In the genomic region with DNA sequence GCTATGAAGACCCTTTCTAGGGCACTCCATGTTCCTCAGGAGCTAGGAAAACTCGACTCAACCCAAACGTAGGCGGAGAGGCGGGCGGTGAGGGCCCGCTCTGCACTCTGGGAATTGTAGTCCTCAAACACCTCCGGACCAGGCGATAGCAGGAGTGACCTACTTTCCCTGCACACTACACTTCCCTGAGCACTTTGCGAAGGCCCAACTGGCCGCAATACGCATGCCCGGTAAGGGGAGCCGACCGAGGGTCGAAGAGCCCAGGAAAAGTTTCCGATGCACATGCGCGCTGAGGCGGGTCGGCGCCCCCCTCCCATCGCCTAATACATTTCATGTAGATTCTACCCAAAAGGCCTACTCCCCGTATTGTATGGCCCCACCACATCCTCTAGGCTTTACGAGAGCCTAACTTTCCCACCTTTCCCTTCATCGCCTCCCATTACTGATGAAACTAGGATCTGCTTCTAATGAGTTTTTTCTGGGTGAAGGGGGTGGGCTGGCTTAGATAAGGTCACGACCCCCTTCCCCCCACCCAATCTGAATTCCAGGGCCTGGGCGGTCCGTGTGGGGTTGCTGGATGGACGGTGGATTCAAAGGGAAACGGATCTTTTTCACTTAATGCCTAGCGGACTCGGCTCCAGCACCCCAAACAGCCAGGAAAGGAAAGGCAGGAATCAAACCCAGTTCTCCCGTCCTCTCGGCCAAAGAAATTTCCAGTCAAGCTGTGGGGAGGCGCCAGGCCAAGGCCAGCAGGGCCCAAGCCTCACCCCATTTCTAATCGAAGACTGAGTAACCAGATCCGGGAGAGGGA, we compare ENCODE assay signal across 1 cellular context.
TF ChIP-seq lines count a peak whose summit lies in the region.

No MANE protein-coding gene starts in this region.

TF ChIP-seq in H1, 55 proteins besides CTCF, POLR2A, EP300 and RAD21:
- TF ChIP-seq RFX5 (IDR thresholded peaks at IDR 0.05; ENCODE audit: borderline replicate concordance, low read depth, low read length) (no peak), NRF1 (IDR thresholded peaks at IDR 0.05; ENCODE audit: low read depth, low read length) (peak; percentile 84), GABPA (IDR thresholded peaks at IDR 0.05; ENCODE audit: borderline replicate concordance, insufficient read depth, low read length) (no peak), TCF12 (IDR thresholded peaks at IDR 0.05; ENCODE audit: low read depth, low read length) (no peak), CREB1 (IDR thresholded peaks at IDR 0.05) (peak; percentile 57; the same call in 1 of the 2 replicates), HDAC2 (IDR thresholded peaks at IDR 0.05; ENCODE audit: borderline replicate concordance in 1 of 2, low read depth in 2 of 2, low read length in 2 of 2) (no peak), RBBP5 (IDR thresholded peaks at IDR 0.05; ENCODE audit: borderline replicate concordance, low read depth, low read length) (no peak), ZNF274 (IDR thresholded peaks at IDR 0.05; ENCODE audit: borderline replicate concordance, extremely low read depth, low read length) (no peak), BCL11A (IDR thresholded peaks at IDR 0.05; ENCODE audit: low read depth in 2 of 2, low read length in 2 of 2) (no peak), EGR1 (IDR thresholded peaks at IDR 0.05; ENCODE audit: borderline replicate concordance, low read depth, low read length) (no peak), CBX8 (IDR thresholded peaks at IDR 0.05; ENCODE audit: borderline replicate concordance, low read depth, low read length) (no peak), SIX5 (IDR thresholded peaks at IDR 0.05; ENCODE audit: low read depth, low read length) (peak; percentile 85), YY1 (IDR thresholded peaks at IDR 0.05; ENCODE audit: low read depth, low read length) (no peak), KDM1A (IDR thresholded peaks at IDR 0.05; ENCODE audit: borderline replicate concordance, low read length) (no peak), NANOG (IDR thresholded peaks at IDR 0.05; ENCODE audit: insufficient read depth, low read depth, low read length, poor library complexity, severe bottlenecking) (no peak), PHF8 (conservative IDR thresholded peaks at IDR 0.05; ENCODE audit: low read depth, low read length) (0 out of 2 replicates have a peak, but pooled peaks have one; percentile 28), POLR2AphosphoS5 (IDR thresholded peaks at IDR 0.05; ENCODE audit: low read depth, low read length) (0 out of 2 replicates have a peak, but pooled peaks have one; percentile 12), SUZ12 (IDR thresholded peaks at IDR 0.05; ENCODE audit: low read length) (no peak), TBP (IDR thresholded peaks at IDR 0.05; ENCODE audit: low read depth, low read length) (peak; percentile 37; the same call in 1 of the 2 replicates), FOSL1 (IDR thresholded peaks at IDR 0.05; ENCODE audit: insufficient read depth, low read depth, low read length) (no peak), ASH2L (IDR thresholded peaks at IDR 0.05; ENCODE audit: low read length) (peak; percentile 47), JUN (IDR thresholded peaks at IDR 0.05; ENCODE audit: low read depth, low read length) (no peak), RNF2 (IDR thresholded peaks at IDR 0.05; ENCODE audit: borderline replicate concordance, low read depth, low read length, missing control alignments, poor library complexity, severe bottlenecking) (no peak), CHD1 (IDR thresholded peaks at IDR 0.05; ENCODE audit: low read depth, low read length) (no peak), CBX5 (IDR thresholded peaks at IDR 0.05; ENCODE audit: low read depth, low read length) (no peak), SIN3A (conservative IDR thresholded peaks at IDR 0.05 in 1 of 2, IDR thresholded peaks at IDR 0.05 in 1 of 2; ENCODE audit: low read depth in 1 of 2, low read length in 2 of 2) (no peak; a peak in 2 of 4 replicates), EZH2 (IDR thresholded peaks at IDR 0.05; ENCODE audit: low read depth, low read length, severe bottlenecking) (no peak), HDAC6 (IDR thresholded peaks at IDR 0.05; ENCODE audit: low read depth, low read length) (no peak), KDM5A (IDR thresholded peaks at IDR 0.05; ENCODE audit: low read length) (no peak), BRCA1 (IDR thresholded peaks at IDR 0.05; ENCODE audit: low read depth, low read length) (no peak), SIRT6 (IDR thresholded peaks at IDR 0.05; ENCODE audit: low read length) (no peak), TAF7 (optimal IDR thresholded peaks at IDR 0.05; ENCODE audit: borderline replicate concordance, low read depth, low read length) (no peak), SAP30 (IDR thresholded peaks at IDR 0.05; ENCODE audit: insufficient read depth, insufficient replicate concordance, low read length) (no peak), SP1 (IDR thresholded peaks at IDR 0.05; ENCODE audit: low read depth, low read length) (no peak; the same call in 1 of the 2 replicates), GTF2F1 (IDR thresholded peaks at IDR 0.05; ENCODE audit: borderline replicate concordance, low read depth, low read length) (no peak), TEAD4 (IDR thresholded peaks at IDR 0.05; ENCODE audit: low read depth, low read length) (peak; percentile 74), RXRA (IDR thresholded peaks at IDR 0.05; ENCODE audit: insufficient read depth, low read depth, low read length) (no peak), KDM4A (IDR thresholded peaks at IDR 0.05; ENCODE audit: low read depth, low read length, severe bottlenecking) (peak; percentile 7)
- TF ChIP-seq, protein P1, sequence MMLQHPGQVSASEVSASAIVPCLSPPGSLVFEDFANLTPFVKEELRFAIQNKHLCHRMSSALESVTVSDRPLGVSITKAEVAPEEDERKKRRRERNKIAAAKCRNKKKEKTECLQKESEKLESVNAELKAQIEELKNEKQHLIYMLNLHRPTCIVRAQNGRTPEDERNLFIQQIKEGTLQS (IDR thresholded peaks at IDR 0.05; ENCODE audit: insufficient read depth, low read depth, low read length) = no peak
- TF ChIP-seq, protein P2, sequence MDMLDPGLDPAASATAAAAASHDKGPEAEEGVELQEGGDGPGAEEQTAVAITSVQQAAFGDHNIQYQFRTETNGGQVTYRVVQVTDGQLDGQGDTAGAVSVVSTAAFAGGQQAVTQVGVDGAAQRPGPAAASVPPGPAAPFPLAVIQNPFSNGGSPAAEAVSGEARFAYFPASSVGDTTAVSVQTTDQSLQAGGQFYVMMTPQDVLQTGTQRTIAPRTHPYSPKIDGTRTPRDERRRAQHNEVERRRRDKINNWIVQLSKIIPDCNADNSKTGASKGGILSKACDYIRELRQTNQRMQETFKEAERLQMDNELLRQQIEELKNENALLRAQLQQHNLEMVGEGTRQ (IDR thresholded peaks at IDR 0.05; ENCODE audit: low read length) = no peak
- TF ChIP-seq, protein P3, sequence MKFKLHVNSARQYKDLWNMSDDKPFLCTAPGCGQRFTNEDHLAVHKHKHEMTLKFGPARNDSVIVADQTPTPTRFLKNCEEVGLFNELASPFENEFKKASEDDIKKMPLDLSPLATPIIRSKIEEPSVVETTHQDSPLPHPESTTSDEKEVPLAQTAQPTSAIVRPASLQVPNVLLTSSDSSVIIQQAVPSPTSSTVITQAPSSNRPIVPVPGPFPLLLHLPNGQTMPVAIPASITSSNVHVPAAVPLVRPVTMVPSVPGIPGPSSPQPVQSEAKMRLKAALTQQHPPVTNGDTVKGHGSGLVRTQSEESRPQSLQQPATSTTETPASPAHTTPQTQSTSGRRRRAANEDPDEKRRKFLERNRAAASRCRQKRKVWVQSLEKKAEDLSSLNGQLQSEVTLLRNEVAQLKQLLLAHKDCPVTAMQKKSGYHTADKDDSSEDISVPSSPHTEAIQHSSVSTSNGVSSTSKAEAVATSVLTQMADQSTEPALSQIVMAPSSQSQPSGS (IDR thresholded peaks at IDR 0.05; ENCODE audit: low read length) = no peak
- TF ChIP-seq, protein P4, sequence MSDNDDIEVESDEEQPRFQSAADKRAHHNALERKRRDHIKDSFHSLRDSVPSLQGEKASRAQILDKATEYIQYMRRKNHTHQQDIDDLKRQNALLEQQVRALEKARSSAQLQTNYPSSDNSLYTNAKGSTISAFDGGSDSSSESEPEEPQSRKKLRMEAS (IDR thresholded peaks at IDR 0.05) = no peak
- TF ChIP-seq, protein P5, sequence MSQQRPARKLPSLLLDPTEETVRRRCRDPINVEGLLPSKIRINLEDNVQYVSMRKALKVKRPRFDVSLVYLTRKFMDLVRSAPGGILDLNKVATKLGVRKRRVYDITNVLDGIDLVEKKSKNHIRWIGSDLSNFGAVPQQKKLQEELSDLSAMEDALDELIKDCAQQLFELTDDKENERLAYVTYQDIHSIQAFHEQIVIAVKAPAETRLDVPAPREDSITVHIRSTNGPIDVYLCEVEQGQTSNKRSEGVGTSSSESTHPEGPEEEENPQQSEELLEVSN (IDR thresholded peaks at IDR 0.05) = no peak
- TF ChIP-seq, protein P6, sequence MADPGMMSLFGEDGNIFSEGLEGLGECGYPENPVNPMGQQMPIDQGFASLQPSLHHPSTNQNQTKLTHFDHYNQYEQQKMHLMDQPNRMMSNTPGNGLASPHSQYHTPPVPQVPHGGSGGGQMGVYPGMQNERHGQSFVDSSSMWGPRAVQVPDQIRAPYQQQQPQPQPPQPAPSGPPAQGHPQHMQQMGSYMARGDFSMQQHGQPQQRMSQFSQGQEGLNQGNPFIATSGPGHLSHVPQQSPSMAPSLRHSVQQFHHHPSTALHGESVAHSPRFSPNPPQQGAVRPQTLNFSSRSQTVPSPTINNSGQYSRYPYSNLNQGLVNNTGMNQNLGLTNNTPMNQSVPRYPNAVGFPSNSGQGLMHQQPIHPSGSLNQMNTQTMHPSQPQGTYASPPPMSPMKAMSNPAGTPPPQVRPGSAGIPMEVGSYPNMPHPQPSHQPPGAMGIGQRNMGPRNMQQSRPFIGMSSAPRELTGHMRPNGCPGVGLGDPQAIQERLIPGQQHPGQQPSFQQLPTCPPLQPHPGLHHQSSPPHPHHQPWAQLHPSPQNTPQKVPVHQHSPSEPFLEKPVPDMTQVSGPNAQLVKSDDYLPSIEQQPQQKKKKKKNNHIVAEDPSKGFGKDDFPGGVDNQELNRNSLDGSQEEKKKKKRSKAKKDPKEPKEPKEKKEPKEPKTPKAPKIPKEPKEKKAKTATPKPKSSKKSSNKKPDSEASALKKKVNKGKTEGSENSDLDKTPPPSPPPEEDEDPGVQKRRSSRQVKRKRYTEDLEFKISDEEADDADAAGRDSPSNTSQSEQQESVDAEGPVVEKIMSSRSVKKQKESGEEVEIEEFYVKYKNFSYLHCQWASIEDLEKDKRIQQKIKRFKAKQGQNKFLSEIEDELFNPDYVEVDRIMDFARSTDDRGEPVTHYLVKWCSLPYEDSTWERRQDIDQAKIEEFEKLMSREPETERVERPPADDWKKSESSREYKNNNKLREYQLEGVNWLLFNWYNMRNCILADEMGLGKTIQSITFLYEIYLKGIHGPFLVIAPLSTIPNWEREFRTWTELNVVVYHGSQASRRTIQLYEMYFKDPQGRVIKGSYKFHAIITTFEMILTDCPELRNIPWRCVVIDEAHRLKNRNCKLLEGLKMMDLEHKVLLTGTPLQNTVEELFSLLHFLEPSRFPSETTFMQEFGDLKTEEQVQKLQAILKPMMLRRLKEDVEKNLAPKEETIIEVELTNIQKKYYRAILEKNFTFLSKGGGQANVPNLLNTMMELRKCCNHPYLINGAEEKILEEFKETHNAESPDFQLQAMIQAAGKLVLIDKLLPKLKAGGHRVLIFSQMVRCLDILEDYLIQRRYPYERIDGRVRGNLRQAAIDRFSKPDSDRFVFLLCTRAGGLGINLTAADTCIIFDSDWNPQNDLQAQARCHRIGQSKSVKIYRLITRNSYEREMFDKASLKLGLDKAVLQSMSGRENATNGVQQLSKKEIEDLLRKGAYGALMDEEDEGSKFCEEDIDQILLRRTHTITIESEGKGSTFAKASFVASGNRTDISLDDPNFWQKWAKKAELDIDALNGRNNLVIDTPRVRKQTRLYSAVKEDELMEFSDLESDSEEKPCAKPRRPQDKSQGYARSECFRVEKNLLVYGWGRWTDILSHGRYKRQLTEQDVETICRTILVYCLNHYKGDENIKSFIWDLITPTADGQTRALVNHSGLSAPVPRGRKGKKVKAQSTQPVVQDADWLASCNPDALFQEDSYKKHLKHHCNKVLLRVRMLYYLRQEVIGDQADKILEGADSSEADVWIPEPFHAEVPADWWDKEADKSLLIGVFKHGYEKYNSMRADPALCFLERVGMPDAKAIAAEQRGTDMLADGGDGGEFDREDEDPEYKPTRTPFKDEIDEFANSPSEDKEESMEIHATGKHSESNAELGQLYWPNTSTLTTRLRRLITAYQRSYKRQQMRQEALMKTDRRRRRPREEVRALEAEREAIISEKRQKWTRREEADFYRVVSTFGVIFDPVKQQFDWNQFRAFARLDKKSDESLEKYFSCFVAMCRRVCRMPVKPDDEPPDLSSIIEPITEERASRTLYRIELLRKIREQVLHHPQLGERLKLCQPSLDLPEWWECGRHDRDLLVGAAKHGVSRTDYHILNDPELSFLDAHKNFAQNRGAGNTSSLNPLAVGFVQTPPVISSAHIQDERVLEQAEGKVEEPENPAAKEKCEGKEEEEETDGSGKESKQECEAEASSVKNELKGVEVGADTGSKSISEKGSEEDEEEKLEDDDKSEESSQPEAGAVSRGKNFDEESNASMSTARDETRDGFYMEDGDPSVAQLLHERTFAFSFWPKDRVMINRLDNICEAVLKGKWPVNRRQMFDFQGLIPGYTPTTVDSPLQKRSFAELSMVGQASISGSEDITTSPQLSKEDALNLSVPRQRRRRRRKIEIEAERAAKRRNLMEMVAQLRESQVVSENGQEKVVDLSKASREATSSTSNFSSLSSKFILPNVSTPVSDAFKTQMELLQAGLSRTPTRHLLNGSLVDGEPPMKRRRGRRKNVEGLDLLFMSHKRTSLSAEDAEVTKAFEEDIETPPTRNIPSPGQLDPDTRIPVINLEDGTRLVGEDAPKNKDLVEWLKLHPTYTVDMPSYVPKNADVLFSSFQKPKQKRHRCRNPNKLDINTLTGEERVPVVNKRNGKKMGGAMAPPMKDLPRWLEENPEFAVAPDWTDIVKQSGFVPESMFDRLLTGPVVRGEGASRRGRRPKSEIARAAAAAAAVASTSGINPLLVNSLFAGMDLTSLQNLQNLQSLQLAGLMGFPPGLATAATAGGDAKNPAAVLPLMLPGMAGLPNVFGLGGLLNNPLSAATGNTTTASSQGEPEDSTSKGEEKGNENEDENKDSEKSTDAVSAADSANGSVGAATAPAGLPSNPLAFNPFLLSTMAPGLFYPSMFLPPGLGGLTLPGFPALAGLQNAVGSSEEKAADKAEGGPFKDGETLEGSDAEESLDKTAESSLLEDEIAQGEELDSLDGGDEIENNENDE (IDR thresholded peaks at IDR 0.05; ENCODE audit: insufficient replicate concordance, low read length) = no peak
